ENCODE assay signal across 18 cellular contexts in the genomic region with DNA sequence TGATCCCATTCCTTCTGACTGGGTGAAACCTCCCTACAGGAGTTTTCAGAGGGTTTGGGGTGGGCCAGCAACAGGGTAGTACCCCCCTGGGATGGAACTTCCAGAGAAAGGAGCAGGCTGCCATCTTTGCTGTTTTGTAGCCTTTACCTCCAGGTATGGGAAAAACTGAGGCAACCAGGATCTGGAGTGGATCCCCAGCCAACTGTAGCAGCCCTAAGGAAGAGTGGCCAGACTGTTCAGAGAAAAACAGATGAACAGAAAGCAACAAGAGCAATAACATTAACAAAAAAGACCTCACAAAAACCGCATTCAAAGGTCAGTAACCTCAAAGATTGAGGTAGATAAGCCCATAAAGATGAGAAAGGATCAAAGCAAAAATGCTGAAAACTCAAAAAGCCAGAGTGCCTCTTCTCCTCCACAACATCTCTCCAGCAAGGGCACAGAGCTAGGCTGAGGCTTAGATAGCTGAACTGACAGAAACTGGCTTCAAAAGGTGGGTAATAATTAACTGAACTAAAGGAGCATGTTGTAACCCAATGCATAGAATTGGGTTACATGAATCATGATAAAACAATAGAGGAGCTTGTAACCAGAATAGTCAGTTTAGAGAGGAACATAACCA.
DNase-seq lines count a peak whose midpoint lies in the region; ATAC-seq and TF ChIP-seq lines count a peak whose summit lies in the region.
"Had no signal": no experiment of that assay in that cellular context is flagged by ENCODE, and none has a peak within 500 bp of the region (broad histone marks: within the 10 kb centered on the region; RNA-seq: fewer than 3 reads in every experiment).

No MANE protein-coding gene starts in this region.

- no peaks in the 10 kb centered on the region for H3K36me3 ChIP-seq in MM.1S (replicated peaks; ENCODE audit: insufficient read depth, low read length)
- H3K36me3 ChIP-seq: SJCRH30 had no signal

- peak; percentile 96 for DNase-seq in DMS53 (lab: John Stamatoyannopoulos, UW)
- DNase-seq in M059J (ENCODE audit: low read depth): peak; percentile 28
- peak; percentile 48 for DNase-seq in epithelial cell of proximal tubule (ENCODE audit: low read depth)
- no peak for DNase-seq in MM.1S
- no peak for DNase-seq in T1000 (lab: John Stamatoyannopoulos, UW)
- DNase-seq: ACHN, AML-193, COR-L47, DMS79, GOT3, NCI-H1436, NCI-H2029, SJCRH30 had no signal

- no peaks in the 10 kb centered on the region for H3K4me1 Mint-ChIP-seq in nephron
- H3K4me1 Mint-ChIP-seq: CD14-positive monocyte had no signal

- peaks cover 35% of the 10 kb centered on the region for H3K9me3 Mint-ChIP-seq in nephron

- H3K4me3 Mint-ChIP-seq in nephron: no peak overlapping the region
- H3K4me3 Mint-ChIP-seq: CD14-positive monocyte had no signal

- H3K27ac Mint-ChIP-seq in nephron: peak overlapping the region; percentile 12 to 61 (median 51)
- H3K27ac Mint-ChIP-seq: CD14-positive monocyte had no signal

- H3K4me3 ChIP-seq in epithelial cell of proximal tubule (ENCODE audit: low read depth, low read length): no peak overlapping the region
- H3K4me3 ChIP-seq in MM.1S (ENCODE audit: low read length): no peak overlapping the region
- H3K4me3 ChIP-seq: SJCRH30 had no signal

- no peaks in the 10 kb centered on the region for H3F3A ChIP-seq in MM.1S (ENCODE audit: insufficient read depth, low read length)

- ATAC-seq in GM18907 (IDR thresholded peaks at IDR 0.05; ENCODE audit: unreplicated experiment) (no peak), GM18520 (IDR thresholded peaks at IDR 0.05; ENCODE audit: unreplicated experiment) (no peak)

- H4K20me1 ChIP-seq in MM.1S (ENCODE audit: insufficient read depth, low read length): no peaks in the 10 kb centered on the region

- no peaks in the 10 kb centered on the region for H3K9me3 ChIP-seq in MM.1S (replicated peaks; ENCODE audit: insufficient read depth, low read length)
- H3K9me3 ChIP-seq: SJCRH30 had no signal

- H2AFZ ChIP-seq in MM.1S (ENCODE audit: low read length): no peak overlapping the region

- no peak overlapping the region for H3K9ac ChIP-seq in MM.1S (ENCODE audit: low read length)

- no peaks in the 10 kb centered on the region for H3K4me1 ChIP-seq in MM.1S (ENCODE audit: low read length)
- H3K4me1 ChIP-seq: SJCRH30 had no signal

- no peak overlapping the region for H3K4me2 ChIP-seq in MM.1S (ENCODE audit: low read depth, low read length)

- no peak for TF ChIP-seq CTCF in epithelial cell of proximal tubule (conservative IDR thresholded peaks at IDR 0.05; ENCODE audit: low read depth, low read length)
- TF ChIP-seq CTCF in nephron (IDR thresholded peaks at IDR 0.05; ENCODE audit: unreplicated experiment in 3 of 3): no peak
- TF ChIP-seq CTCF in MM.1S (IDR thresholded peaks at IDR 0.05; ENCODE audit: low read length): no peak

- H3K27me3 ChIP-seq in MM.1S (replicated peaks; ENCODE audit: insufficient read depth, low read length): no peaks in the 10 kb centered on the region
- H3K27me3 ChIP-seq: SJCRH30 had no signal

- H3K9me2 ChIP-seq in MM.1S (replicated peaks; ENCODE audit: insufficient read depth, low read length): 0 out of 2 replicates have a peak, but pooled peaks cover 3% of the 10 kb centered on the region

- H3K27ac ChIP-seq in MM.1S (ENCODE audit: low read length): no peak overlapping the region
- H3K27ac ChIP-seq: RWPE1, SJCRH30 had no signal

- no peaks in the 10 kb centered on the region for H3K79me2 ChIP-seq in MM.1S (ENCODE audit: low read length)

- H3K36me3 Mint-ChIP-seq in nephron (ENCODE audit: low read depth): no peaks in the 10 kb centered on the region
- H3K36me3 Mint-ChIP-seq: CD14-positive monocyte had no signal

- no peaks in the 10 kb centered on the region for H3K27me3 Mint-ChIP-seq in nephron (ENCODE audit: low read depth)

Comparison
In these comparisons a context has a peak if more than half of its experiments do, and no peak if none do; other contexts are left out.
1. DNase-seq: peak in DMS53 (single experiment), M059J (single experiment) and epithelial cell of proximal tubule (single experiment); none in MM.1S (single experiment) and T1000 (single experiment).